ENCODE assay signal across 11 cellular contexts in the genomic region with DNA sequence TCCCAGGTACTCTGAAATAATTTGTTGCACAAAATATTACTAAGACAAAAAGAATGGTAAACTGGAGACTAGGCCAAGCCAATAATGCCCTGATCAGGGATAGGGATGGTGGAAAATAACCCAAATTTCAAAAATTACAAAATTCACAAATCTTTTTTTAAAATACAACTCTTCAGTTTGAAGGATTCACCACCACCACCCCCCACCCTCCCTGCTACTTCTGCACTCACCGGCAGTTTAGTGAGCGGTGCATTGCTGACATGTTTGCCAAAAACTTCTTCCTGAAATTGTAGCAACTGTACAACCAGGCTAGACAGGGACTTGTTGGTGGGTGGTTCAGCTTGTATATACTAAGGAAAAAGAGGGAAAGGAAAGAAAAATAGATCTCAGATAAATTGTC. TPM values are rescaled to one million over a fixed set of nuclear protein-coding genes. Genes with fewer than 3 reads are reported as not detected.
DNase-seq lines count a peak whose midpoint lies in the region; ATAC-seq and TF ChIP-seq lines count a peak whose summit lies in the region.
"Had no signal": no experiment of that assay in that cellular context is flagged by ENCODE, and none has a peak within 500 bp of the region (broad histone marks: within the 10 kb centered on the region; RNA-seq: fewer than 3 reads in every experiment).

No MANE protein-coding gene starts in this region.

- H3K27me3 Mint-ChIP-seq in CD4-positive, CD25-positive, alpha-beta regulatory T cell, result peaks cover 16% of the 10 kb centered on the region
- H3K27me3 Mint-ChIP-seq in activated CD8-positive, alpha-beta T cell treated with anti-CD3 and anti-CD28 coated beads, Interleukin-2, amount 10 ng/mL, durations not matched to agents 7 days and 5 days (ENCODE audit: low read depth), result no peaks in the 10 kb centered on the region
- no peaks in the 10 kb centered on the region for H3K27me3 Mint-ChIP-seq in nephron (ENCODE audit: low read depth)

- H3K27me3 ChIP-seq in CD4-positive, CD25-positive, alpha-beta regulatory T cell (ENCODE audit: control insufficient read depth, insufficient read depth, low read length), result no peaks in the 10 kb centered on the region
- H3K27me3 ChIP-seq in GM23248 (replicated peaks; ENCODE audit: insufficient read depth) (no peaks in the 10 kb centered on the region), suprapubic skin (no peaks in the 10 kb centered on the region)

- H3K79me2 ChIP-seq in GM23248 (ENCODE audit: insufficient read depth), result peaks cover 51% of the 10 kb centered on the region

- intact Hi-C loops in left colon (cut with DNase I, micrococcal nuclease), result loop anchor here in 1 of 2 donors (10.0 kb wide), 1 partner anchor 62 kb away; a partner anchor contains a TSS

- peak overlapping the region; percentile 86 for H3K27ac ChIP-seq in CD4-positive, CD25-positive, alpha-beta regulatory T cell (ENCODE audit: insufficient read depth, low read length, poor library complexity, severe bottlenecking)
- H3K27ac ChIP-seq in GM23248 (no peak overlapping the region), suprapubic skin (no peak overlapping the region)

- H3F3A ChIP-seq in GM23248 (ENCODE audit: insufficient read depth), result no peaks in the 10 kb centered on the region; the same call in 1 of the 2 replicates

- in situ Hi-C loops in GM23248 (cut with MboI), result no loop called here

- peaks cover 19 to 53% (median 33%) of the 10 kb centered on the region in 4 donors for H3K4me1 Mint-ChIP-seq in CD4-positive, CD25-positive, alpha-beta regulatory T cell
- peaks cover 36% of the 10 kb centered on the region for H3K4me1 Mint-ChIP-seq in activated CD8-positive, alpha-beta T cell treated with anti-CD3 and anti-CD28 coated beads, Interleukin-2, amount 10 ng/mL, durations not matched to agents 7 days and 5 days (ENCODE audit: low read depth)
- peaks cover 13% of the 10 kb centered on the region for H3K4me1 Mint-ChIP-seq in nephron

- CTCF ChIA-PET in activated CD8-positive, alpha-beta T cell treated with anti-CD3 and anti-CD28 coated beads, Interleukin-2, amount 10 ng/mL, durations not matched to agents 7 days and 5 days (lab: Charles Lee), result interaction anchor here (1.6 to 6.7 kb wide), 6 partner anchors 12 to 277 kb away, joined by 5 to 148 read pairs (median 44); a partner anchor contains a TSS

- no peak for TF ChIP-seq POLR2A in suprapubic skin (IDR thresholded peaks at IDR 0.05)

- POLR2A ChIA-PET in activated CD8-positive, alpha-beta T cell treated with anti-CD3 and anti-CD28 coated beads, Interleukin-2, amount 10 ng/mL, durations not matched to agents 7 days and 5 days (lab: Charles Lee), result interaction anchor here (3.0 to 4.1 kb wide), 3 partner anchors 26 to 58 kb away, joined by 20 to 50 read pairs (median 24); a partner anchor contains a TSS

- no peak overlapping the region for H2AFZ ChIP-seq in GM23248

- peak overlapping the region; percentile 94 for H3K4me2 ChIP-seq in GM23248 (ENCODE audit: unreplicated experiment)

- DNase-seq in CD4-positive, CD25-positive, alpha-beta regulatory T cell, result no peak
- no peak for DNase-seq in GM23248
- DNase-seq in activated CD8-positive, alpha-beta T cell treated with anti-CD3 and anti-CD28 coated beads, Interleukin-2, amount 10 ng/mL, durations not matched to agents 7 days and 5 days, result no peak
- no peak for DNase-seq in left colon
- no peak for DNase-seq in suprapubic skin (ENCODE audit: low spot score in 2 of 2)
- DNase-seq: effector CD4-positive, alpha-beta T cell; foreskin melanocyte; NCI-H1436; NCI-H510A had no signal

- H4K20me1 ChIP-seq in GM23248 (ENCODE audit: insufficient read depth), result no peaks in the 10 kb centered on the region

- WGBS in GM23248 (ENCODE audit: low coverage in 1 of 2, low lambda C conversion rate in 2 of 2, missing lambda C conversion rate in 2 of 2), 2 experiments, result 60 to 78% methylated on average over 2 of the region's 2 CpGs
- WGBS in suprapubic skin, result 41% methylated on average over 2 of the region's 2 CpGs

- TF ChIP-seq EP300 in suprapubic skin (IDR thresholded peaks at IDR 0.05), result no peak

- H3K9me3 ChIP-seq in CD4-positive, CD25-positive, alpha-beta regulatory T cell (ENCODE audit: control insufficient read depth in 2 of 2, low read length in 2 of 2), result no peaks in the 10 kb centered on the region
- H3K9me3 ChIP-seq in GM23248 (ENCODE audit: low read depth) (no peaks in the 10 kb centered on the region), suprapubic skin (no peaks in the 10 kb centered on the region)

- ATAC-seq in CD4-positive, CD25-positive, alpha-beta regulatory T cell (ENCODE audit: low read depth in 2 of 2), result no peak
- ATAC-seq in activated CD8-positive, alpha-beta T cell treated with anti-CD3 and anti-CD28 coated beads, Interleukin-2, amount 10 ng/mL, durations not matched to agents 7 days and 5 days, result no peak
- ATAC-seq in HG03442 (IDR thresholded peaks at IDR 0.05; ENCODE audit: unreplicated experiment) (no peak), left colon (no peak)

- H3K4me1 ChIP-seq in CD4-positive, CD25-positive, alpha-beta regulatory T cell (ENCODE audit: control insufficient read depth, insufficient read depth, low read length, poor library complexity, severe bottlenecking), result peaks cover 32% of the 10 kb centered on the region
- H3K4me1 ChIP-seq in GM23248 (ENCODE audit: insufficient read depth), result peaks cover 11% of the 10 kb centered on the region; the same call in 1 of the 2 replicates
- peaks cover 29% of the 10 kb centered on the region for H3K4me1 ChIP-seq in suprapubic skin

- peak overlapping the region; percentile 84 for H3K4me3 ChIP-seq in CD4-positive, CD25-positive, alpha-beta regulatory T cell (ENCODE audit: low read depth, low read length)
- H3K4me3 ChIP-seq in GM23248 (no peak overlapping the region), suprapubic skin (no peak overlapping the region)

- peaks cover 43% of the 10 kb centered on the region for H3K36me3 ChIP-seq in CD4-positive, CD25-positive, alpha-beta regulatory T cell (ENCODE audit: control insufficient read depth, insufficient read depth, low read length)
- H3K36me3 ChIP-seq in GM23248 (ENCODE audit: low read depth) (peaks cover 34% of the 10 kb centered on the region), suprapubic skin (peaks cover 49% of the 10 kb centered on the region)

- peaks cover 0 to 1% (median 0%) of the 10 kb centered on the region in 7 donors for H3K9me3 Mint-ChIP-seq in CD4-positive, CD25-positive, alpha-beta regulatory T cell
- H3K9me3 Mint-ChIP-seq in activated CD8-positive, alpha-beta T cell treated with anti-CD3 and anti-CD28 coated beads, Interleukin-2, amount 10 ng/mL, durations not matched to agents 7 days and 5 days (ENCODE audit: insufficient read depth), result no peaks in the 10 kb centered on the region
- H3K9me3 Mint-ChIP-seq in nephron, result no peaks in the 10 kb centered on the region

- H3K27ac Mint-ChIP-seq in CD4-positive, CD25-positive, alpha-beta regulatory T cell, result peak overlapping the region in 2 of 3 donors; percentile 94 to 96
- peak overlapping the region; percentile 84 for H3K27ac Mint-ChIP-seq in activated CD8-positive, alpha-beta T cell treated with anti-CD3 and anti-CD28 coated beads, Interleukin-2, amount 10 ng/mL, durations not matched to agents 7 days and 5 days
- no peak overlapping the region for H3K27ac Mint-ChIP-seq in nephron

- no peaks in the 10 kb centered on the region for H3K9me2 ChIP-seq in GM23248 (ENCODE audit: insufficient read depth)

- H3K9ac ChIP-seq in GM23248, result no peak overlapping the region

- TF ChIP-seq CTCF in nephron (IDR thresholded peaks at IDR 0.05; ENCODE audit: unreplicated experiment in 3 of 3), result no peak
- no peak for TF ChIP-seq CTCF in suprapubic skin (IDR thresholded peaks at IDR 0.05)

- H3K4me3 Mint-ChIP-seq in CD4-positive, CD25-positive, alpha-beta regulatory T cell, result peak overlapping the region; percentile 38 to 95 (median 94)
- peak overlapping the region; percentile 91 for H3K4me3 Mint-ChIP-seq in activated CD8-positive, alpha-beta T cell treated with anti-CD3 and anti-CD28 coated beads, Interleukin-2, amount 10 ng/mL, durations not matched to agents 7 days and 5 days
- H3K4me3 Mint-ChIP-seq in nephron, result peak overlapping the region; percentile 91 to 96 (median 96)

- H3K36me3 Mint-ChIP-seq in CD4-positive, CD25-positive, alpha-beta regulatory T cell, result peaks cover 24% of the 10 kb centered on the region
- H3K36me3 Mint-ChIP-seq in activated CD8-positive, alpha-beta T cell treated with anti-CD3 and anti-CD28 coated beads, Interleukin-2, amount 10 ng/mL, durations not matched to agents 7 days and 5 days (ENCODE audit: low read depth), result peaks cover 47% of the 10 kb centered on the region
- peaks cover 36% of the 10 kb centered on the region for H3K36me3 Mint-ChIP-seq in nephron (ENCODE audit: low read depth)

RNA-seq across cellular contexts. Expression of a gene that starts 2.3 kb away (rescaled TPM):
- total RNA-seq in CD4-positive, CD25-positive, alpha-beta regulatory T cell, result 153 TPM
- polyA plus RNA-seq in CD4-positive, CD25-positive, alpha-beta regulatory T cell, result 10 to 100 TPM; 46.3 to 64.1 (median 54.1) TPM
- 23.4 and 34.0 TPM in 2 replicates for total RNA-seq in GM23248 (2014; rRNA removed; shearing (Covaris generic))
- polyA plus RNA-seq in GM23248 (2016; fragmentation: Nextera tagmentation; extraction: Ambion mirVana), result 64.3 and 66.9 TPM in 2 replicates
- 100 to 1,000 TPM; 144 to 154 TPM for total RNA-seq in activated CD8-positive, alpha-beta T cell treated with anti-CD3 and anti-CD28 coated beads, Interleukin-2, amount 10 ng/mL, durations not matched to agents 7 days and 5 days
- total RNA-seq in left colon, result 10 to 100 TPM; 81.7 to 85.6 TPM
- 100 to 1,000 TPM in 2 of 4 donors, 10 to 100 TPM in 2; 53.6 to 137 (median 85.9) TPM for total RNA-seq in suprapubic skin

RNA-seq across cellular contexts. Expression of a gene that starts 28.8 kb away (rescaled TPM):
- total RNA-seq in CD4-positive, CD25-positive, alpha-beta regulatory T cell, result 933 TPM
- polyA plus RNA-seq in CD4-positive, CD25-positive, alpha-beta regulatory T cell, result 1,000 to 10,000 TPM; 2,559 to 3,471 (median 2,992) TPM
- total RNA-seq in GM23248 (2014; rRNA removed; shearing (Covaris generic)), result 2,633 and 2,662 TPM in 2 replicates
- 3,948 and 3,969 TPM in 2 replicates for polyA plus RNA-seq in GM23248 (2016; fragmentation: Nextera tagmentation; extraction: Ambion mirVana)
- total RNA-seq in activated CD8-positive, alpha-beta T cell treated with anti-CD3 and anti-CD28 coated beads, Interleukin-2, amount 10 ng/mL, durations not matched to agents 7 days and 5 days, result 1,000 to 10,000 TPM; 1,527 to 1,542 TPM
- total RNA-seq in left colon (1,000 to 10,000 TPM; 1,832 to 2,224 TPM), suprapubic skin (1,000 to 10,000 TPM in 1 of 4 donors, 100 to 1,000 TPM in 3; 773 to 1,142 (median 915) TPM)

RNA-seq across cellular contexts. Expression of a gene that starts 34.6 kb away (rescaled TPM):
- 8.8 TPM for total RNA-seq in CD4-positive, CD25-positive, alpha-beta regulatory T cell
- polyA plus RNA-seq in CD4-positive, CD25-positive, alpha-beta regulatory T cell, result 10 to 100 TPM in 3 of 4 donors, 1 to 10 TPM in 1; 9.9 to 18.4 (median 11.3) TPM
- total RNA-seq in GM23248 (2014; rRNA removed; shearing (Covaris generic)), result 23.5 and 53.2 TPM in 2 replicates
- polyA plus RNA-seq in GM23248 (2016; fragmentation: Nextera tagmentation; extraction: Ambion mirVana), result 67.8 and 72.8 TPM in 2 replicates
- total RNA-seq in activated CD8-positive, alpha-beta T cell treated with anti-CD3 and anti-CD28 coated beads, Interleukin-2, amount 10 ng/mL, durations not matched to agents 7 days and 5 days, result 10 to 100 TPM; 60.0 to 60.7 TPM
- total RNA-seq in left colon, result 10 to 100 TPM; 17.1 to 21.9 TPM
- total RNA-seq in suprapubic skin, result 10 to 100 TPM; 28.3 to 37.4 (median 28.5) TPM

RNA-seq across cellular contexts. Expression of a gene that starts 34.8 kb away (rescaled TPM):
- total RNA-seq in CD4-positive, CD25-positive, alpha-beta regulatory T cell, result 33.7 TPM
- 10 to 100 TPM; 39.2 to 45.8 (median 45.1) TPM for polyA plus RNA-seq in CD4-positive, CD25-positive, alpha-beta regulatory T cell
- 120 and 125 TPM in 2 replicates for total RNA-seq in GM23248 (2014; rRNA removed; shearing (Covaris generic))
- polyA plus RNA-seq in GM23248 (2016; fragmentation: Nextera tagmentation; extraction: Ambion mirVana), result 37.6 and 39.4 TPM in 2 replicates
- 10 to 100 TPM; 27.9 to 32.9 TPM for total RNA-seq in activated CD8-positive, alpha-beta T cell treated with anti-CD3 and anti-CD28 coated beads, Interleukin-2, amount 10 ng/mL, durations not matched to agents 7 days and 5 days
- total RNA-seq in left colon, result 10 to 100 TPM; 31.5 to 35.1 TPM
- 10 to 100 TPM; 28.4 to 60.6 (median 35.8) TPM for total RNA-seq in suprapubic skin

RNA-seq across cellular contexts. Expression of a gene that starts 37.2 kb away (rescaled TPM):
- total RNA-seq in CD4-positive, CD25-positive, alpha-beta regulatory T cell, result 16.9 TPM
- polyA plus RNA-seq in CD4-positive, CD25-positive, alpha-beta regulatory T cell, result 1 to 10 TPM; 4.1 to 6.8 (median 5.0) TPM
- total RNA-seq in GM23248 (2014; rRNA removed; shearing (Covaris generic)), result 29.9 and 42.1 TPM in 2 replicates
- polyA plus RNA-seq in GM23248 (2016; fragmentation: Nextera tagmentation; extraction: Ambion mirVana), result 40.1 and 40.4 TPM in 2 replicates
- 10 to 100 TPM; 64.3 to 69.5 TPM for total RNA-seq in activated CD8-positive, alpha-beta T cell treated with anti-CD3 and anti-CD28 coated beads, Interleukin-2, amount 10 ng/mL, durations not matched to agents 7 days and 5 days
- 10 to 100 TPM; 23.2 to 29.5 TPM for total RNA-seq in left colon
- total RNA-seq in suprapubic skin, result 10 to 100 TPM; 13.3 to 23.7 (median 20.1) TPM

Comparison
In these comparisons a context has a peak if more than half of its experiments do, and no peak if none do; other contexts are left out.
1. H3K27ac Mint-ChIP-seq: peak in CD4-positive, CD25-positive, alpha-beta regulatory T cell (2 of 3) and activated CD8-positive, alpha-beta T cell treated with anti-CD3 and anti-CD28 coated beads, Interleukin-2, amount 10 ng/mL, durations not matched to agents 7 days and 5 days (single experiment); none in nephron (0 of 3).
2. Peak in every context shown above with its lines, with median percentiles within 50 percentile points of each other: H3K4me3 Mint-ChIP-seq.